8 cellular contexts compared by ENCODE assay signal in genomic region chr1:38527373-38527966, GRCh38.
DNase-seq lines count a peak whose midpoint lies in the region; ATAC-seq and TF ChIP-seq lines count a peak whose summit lies in the region.

No MANE protein-coding gene starts in this region.

- H3K4me1 ChIP-seq in mesendoderm (ENCODE audit: control insufficient read depth, low read depth, low read length) (no peaks in the 10 kb centered on the region), adrenal gland (replicated peaks in 1 of 2) (no peaks in the 10 kb centered on the region)

- H3K4ac ChIP-seq in mesendoderm (ENCODE audit: low read depth, low read length) = no peak overlapping the region

- POLR2A ChIA-PET in activated CD8-positive, alpha-beta T cell treated with anti-CD3 and anti-CD28 coated beads, Interleukin-2, amount 10 ng/mL, durations not matched to agents 7 days and 5 days (lab: Charles Lee) = interaction anchor here (0.7 to 1.3 kb wide), 2 partner anchors 14 to 22 kb away, joined by 3 read pairs; no protein-coding TSS in a partner anchor

- peak overlapping the region; percentile 65 for H3K27ac Mint-ChIP-seq in activated CD8-positive, alpha-beta T cell treated with anti-CD3 and anti-CD28 coated beads, Interleukin-2, amount 10 ng/mL, durations not matched to agents 7 days and 5 days

- H2BK5ac ChIP-seq in mesendoderm (ENCODE audit: low read length) = no peak overlapping the region

- H4K5ac ChIP-seq in mesendoderm (ENCODE audit: low read length) = no peak overlapping the region

- no peak overlapping the region for H3K23ac ChIP-seq in mesendoderm (ENCODE audit: low read length)

- ATAC-seq in HG03159 (IDR thresholded peaks at IDR 0.05; ENCODE audit: unreplicated experiment) = peak; percentile 93
- peak; percentile 93 for ATAC-seq in activated CD8-positive, alpha-beta T cell treated with anti-CD3 and anti-CD28 coated beads, Interleukin-2, amount 10 ng/mL, durations not matched to agents 7 days and 5 days

- H3K79me2 ChIP-seq in mesendoderm (ENCODE audit: control insufficient read depth, insufficient read depth, low read length) = no peaks in the 10 kb centered on the region

- peaks cover 20% of the 10 kb centered on the region for H3K27me3 Mint-ChIP-seq in activated CD8-positive, alpha-beta T cell treated with anti-CD3 and anti-CD28 coated beads, Interleukin-2, amount 10 ng/mL, durations not matched to agents 7 days and 5 days (ENCODE audit: low read depth)

- no peak overlapping the region for H3K27ac ChIP-seq in mesendoderm (ENCODE audit: low read depth, low read length)
- H3K27ac ChIP-seq in adrenal gland = no peak overlapping the region

- H3K56ac ChIP-seq in mesendoderm (ENCODE audit: low read length) = no peak overlapping the region

- intact Hi-C loops in adrenal gland (cut with DNase I) = no loop called here

- peaks cover 3% of the 10 kb centered on the region for H3K36me3 Mint-ChIP-seq in activated CD8-positive, alpha-beta T cell treated with anti-CD3 and anti-CD28 coated beads, Interleukin-2, amount 10 ng/mL, durations not matched to agents 7 days and 5 days (ENCODE audit: low read depth)

- H2BK15ac ChIP-seq in mesendoderm (replicated peaks; ENCODE audit: low read depth) = no peak overlapping the region

- no peaks in the 10 kb centered on the region for H3K27me3 ChIP-seq in mesendoderm (ENCODE audit: insufficient read depth, low read length, poor library complexity)
- H3K27me3 ChIP-seq in adrenal gland = peaks cover 7% of the 10 kb centered on the region

- no peak for TF ChIP-seq CTCF in adrenal gland (IDR thresholded peaks at IDR 0.05)

- no peak for TF ChIP-seq POLR2A in adrenal gland (IDR thresholded peaks at IDR 0.05)

- H3K9me3 ChIP-seq in adrenal gland (replicated peaks in 1 of 3) = no peaks in the 10 kb centered on the region

- H3K4me3 ChIP-seq in mesendoderm (ENCODE audit: low read length) (no peak overlapping the region), adrenal gland (no peak overlapping the region)

- H3K18ac ChIP-seq in mesendoderm (ENCODE audit: low read length) = no peak overlapping the region

- CTCF ChIA-PET in activated CD8-positive, alpha-beta T cell treated with anti-CD3 and anti-CD28 coated beads, Interleukin-2, amount 10 ng/mL, durations not matched to agents 7 days and 5 days (lab: Charles Lee) = interaction anchor here (1.0 to 1.7 kb wide), 4 partner anchors 10 to 59 kb away, joined by 3 to 5 read pairs (median 4); no protein-coding TSS in a partner anchor

- H3K4me1 Mint-ChIP-seq in activated CD8-positive, alpha-beta T cell treated with anti-CD3 and anti-CD28 coated beads, Interleukin-2, amount 10 ng/mL, durations not matched to agents 7 days and 5 days (ENCODE audit: low read depth) = peaks cover 14% of the 10 kb centered on the region

- H3K4me3 Mint-ChIP-seq in activated CD8-positive, alpha-beta T cell treated with anti-CD3 and anti-CD28 coated beads, Interleukin-2, amount 10 ng/mL, durations not matched to agents 7 days and 5 days = peak overlapping the region; percentile 39

- peak; percentile 6 for DNase-seq in NK-92 treated with Interleukin-12 subunit alpha and Interleukin-12 subunit beta, amount 100 ng/mL, for 24 hours (lab: John Stamatoyannopoulos, UW)
- DNase-seq in NK-92 (lab: John Stamatoyannopoulos, UW; ENCODE audit: unreplicated experiment) (no peak), mesendoderm (peak; percentile 62), pons (ENCODE audit: low spot score) (no peak), NCI-H2196 (lab: John Stamatoyannopoulos, UW; ENCODE audit: unreplicated experiment) (no peak), adrenal gland (no peak)
- DNase-seq in activated CD8-positive, alpha-beta T cell treated with anti-CD3 and anti-CD28 coated beads, Interleukin-2, amount 10 ng/mL, durations not matched to agents 7 days and 5 days = peak; percentile 85

- no peak overlapping the region for H4K8ac ChIP-seq in mesendoderm (ENCODE audit: low read depth, low read length)

- H3K36me3 ChIP-seq in mesendoderm (ENCODE audit: control insufficient read depth, insufficient read depth, low read length) (no peaks in the 10 kb centered on the region), adrenal gland (replicated peaks in 1 of 2) (no peaks in the 10 kb centered on the region)

- H2AK5ac ChIP-seq in mesendoderm (ENCODE audit: low read length) = no peak overlapping the region

- no CpG with 5 or more reads among the region's 6 CpGs for WGBS in mesendoderm (ENCODE audit: extremely low coverage, insufficient coverage, low lambda C conversion rate)
- WGBS in adrenal gland, 4 donors = 42 to 75% (median 60%) methylated on average over 6 of the region's 6 CpGs

- H3K9ac ChIP-seq in mesendoderm (ENCODE audit: low read length) = no peak overlapping the region

- no peak overlapping the region for H2BK120ac ChIP-seq in mesendoderm (ENCODE audit: low read depth, low read length)

- peaks cover 4% of the 10 kb centered on the region for H3K9me3 Mint-ChIP-seq in activated CD8-positive, alpha-beta T cell treated with anti-CD3 and anti-CD28 coated beads, Interleukin-2, amount 10 ng/mL, durations not matched to agents 7 days and 5 days (ENCODE audit: insufficient read depth)

- H3K4me2 ChIP-seq in mesendoderm (ENCODE audit: low read length) = no peak overlapping the region

- no peaks in the 10 kb centered on the region for H3K79me1 ChIP-seq in mesendoderm (ENCODE audit: low read length)

Comparison
In these comparisons a context has a peak if more than half of its experiments do, and no peak if none do; other contexts are left out.
1. DNase-seq: peak in NK-92 treated with Interleukin-12 subunit alpha and Interleukin-12 subunit beta, amount 100 ng/mL, for 24 hours (single experiment), activated CD8-positive, alpha-beta T cell treated with anti-CD3 and anti-CD28 coated beads, Interleukin-2, amount 10 ng/mL, durations not matched to agents 7 days and 5 days (single experiment) and mesendoderm (single experiment); none in NK-92 (single experiment), pons (single experiment), NCI-H2196 (single experiment) and adrenal gland (0 of 7).